In genomic region chr5:72848474-72849428, GRCh38 we compare ENCODE assay signal across 8 cellular contexts. TPM values are rescaled to one million over a fixed set of nuclear protein-coding genes. Genes with fewer than 3 reads are reported as not detected.
DNase-seq lines count a peak whose midpoint lies in the region; ATAC-seq and TF ChIP-seq lines count a peak whose summit lies in the region.

No MANE protein-coding gene starts in this region.

- H3K36me3 ChIP-seq in Peyer's patch (peaks cover 0 to 11% (median 0%) of the 10 kb centered on the region in 3 donors), thymus (ENCODE audit: control insufficient read depth, insufficient read depth) (peaks cover 4% of the 10 kb centered on the region)

- peaks cover 0 to 41% (median 4%) of the 10 kb centered on the region in 4 donors for H3K4me1 ChIP-seq in Peyer's patch
- H3K4me1 ChIP-seq in thymus (ENCODE audit: control insufficient read depth, insufficient read depth, low read length) = no peaks in the 10 kb centered on the region

- H3K9me3 ChIP-seq in Peyer's patch (no peaks in the 10 kb centered on the region), thymus (ENCODE audit: control insufficient read depth) (no peaks in the 10 kb centered on the region)

- ATAC-seq in GM18517 (IDR thresholded peaks at IDR 0.05; ENCODE audit: unreplicated experiment) (peak; percentile 51), HG03039 (IDR thresholded peaks at IDR 0.05; ENCODE audit: unreplicated experiment) (peak; percentile 55), omental fat pad (ENCODE audit: low FRiP score) (peak; percentile 65)

- DNase-seq in AG08395 (ENCODE audit: low spot score) (peak; percentile 47), Peyer's patch (peak; percentile 59 to 71 (median 67)), globus pallidus (ENCODE audit: low spot score) (peak; percentile 62), omental fat pad (ENCODE audit: low spot score) (no peak)
- peak; percentile 25 for DNase-seq in activated gamma-delta T cell treated with anti-CD3 and anti-CD28 coated beads, Interleukin-2, amount 50 U/mL, for 16 hours (ENCODE audit: low read depth)

- no peak for TF ChIP-seq CTCF in Peyer's patch (IDR thresholded peaks at IDR 0.05)
- TF ChIP-seq CTCF in omental fat pad (IDR thresholded peaks at IDR 0.05) = no peak

- under 1% methylated on average over 81 of the region's 81 CpGs for WGBS in thymus

- peak overlapping the region; percentile 84 to 96 (median 90) for H3K27ac ChIP-seq in Peyer's patch
- H3K27ac ChIP-seq in thymus (ENCODE audit: low read depth) = peak overlapping the region; percentile 92

- TF ChIP-seq POLR2A in Peyer's patch (IDR thresholded peaks at IDR 0.05) = no peak

- H3K4me3 ChIP-seq in Peyer's patch (peak overlapping the region; percentile 62 to 94 (median 93)), thymus (ENCODE audit: low read length) (peak overlapping the region; percentile 66)

- no peaks in the 10 kb centered on the region for H3K27me3 ChIP-seq in Peyer's patch
- H3K27me3 ChIP-seq in thymus (ENCODE audit: control insufficient read depth, insufficient read depth) = no peaks in the 10 kb centered on the region

RNA-seq across cellular contexts. Expression of gene TNPO1, which starts 32.3 kb away (rescaled TPM):
- total RNA-seq in Peyer's patch (100 to 1,000 TPM in 1 of 4 donors, 10 to 100 TPM in 3; 73.1 to 241 (median 76.8) TPM), omental fat pad (100 to 1,000 TPM in 2 of 4 donors, 10 to 100 TPM in 2; 74.6 to 123 (median 99.6) TPM)
- polyA plus RNA-seq in thymus = 14.6 TPM
